In genomic region chr2:109614715-109615636, GRCh38 we compare ENCODE assay signal across 8 cellular contexts. TPM values are rescaled to one million over a fixed set of nuclear protein-coding genes. Genes with fewer than 3 reads are reported as not detected.
A peak's percentile ranks its signal among the peaks of the same experiment; 100 is the strongest.
DNase-seq lines count a peak whose midpoint lies in the region; ATAC-seq and TF ChIP-seq lines count a peak whose summit lies in the region.

No MANE protein-coding gene starts in this region.

- no peak for TF ChIP-seq CTCF in 22Rv1 (IDR thresholded peaks at IDR 0.05)
- TF ChIP-seq CTCF in GM12875 (IDR thresholded peaks at IDR 0.05; ENCODE audit: borderline replicate concordance, insufficient read depth, low read depth, low read length): no peak
- no peak for TF ChIP-seq CTCF in mammary epithelial cell (conservative IDR thresholded peaks at IDR 0.05 in 1 of 2, IDR thresholded peaks at IDR 0.05 in 1 of 2; ENCODE audit: extremely low read depth in 1 of 2, insufficient read depth in 1 of 2, low read depth in 1 of 2, low read length in 2 of 2)
- no peak for TF ChIP-seq CTCF in right lobe of liver (IDR thresholded peaks at IDR 0.05)

- H3K27me3 ChIP-seq in mammary epithelial cell (ENCODE audit: insufficient read depth, low read length): no peaks in the 10 kb centered on the region
- no peaks in the 10 kb centered on the region for H3K27me3 ChIP-seq in right lobe of liver

- H3K4me1 ChIP-seq in mammary epithelial cell (ENCODE audit: insufficient read depth, low read length) (peaks cover 26% of the 10 kb centered on the region), right lobe of liver (peaks cover 0 to 32% (median 12%) of the 10 kb centered on the region in 4 donors), urinary bladder (ENCODE audit: insufficient read depth) (no peaks in the 10 kb centered on the region)

- intact Hi-C loops in mammary epithelial cell (cut with micrococcal nuclease) (loop anchor here (1.0 to 10.0 kb wide), 4 partner anchors 47 to 100 kb away; no protein-coding TSS in a partner anchor), right lobe of liver (cut with DNase I) (no loop called here)

- H3K36me3 ChIP-seq in mammary epithelial cell (ENCODE audit: insufficient read depth, low read length) (peaks cover 4% of the 10 kb centered on the region), right lobe of liver (no peaks in the 10 kb centered on the region), urinary bladder (ENCODE audit: insufficient read depth) (no peaks in the 10 kb centered on the region)

- in situ Hi-C loops in mammary epithelial cell (cut with MboI; ENCODE audit: low sequenced_read_pairs in 2 of 2): loop anchor here in 1 of 2 donors (10.0 kb wide), 1 partner anchor 90 kb away; no protein-coding TSS in a partner anchor

- dilution Hi-C loops in mammary epithelial cell (cut with HindIII; ENCODE audit: low sequenced_read_pairs): no loop called here

- peak overlapping the region; percentile 82 for H3K27ac ChIP-seq in 22Rv1
- H3K27ac ChIP-seq in mammary epithelial cell (ENCODE audit: insufficient read depth, low read depth, low read length): peak overlapping the region; percentile 72
- H3K27ac ChIP-seq in right lobe of liver: peak overlapping the region; percentile 81 to 96 (median 95)
- H3K27ac ChIP-seq in urinary bladder (ENCODE audit: low read depth): peak overlapping the region; percentile 93

- no TSS peak for BruUV-seq in mammary epithelial cell (replicated peaks; lab: Mats Ljungman, UMichigan)

- H3K9ac ChIP-seq in mammary epithelial cell (ENCODE audit: insufficient read depth, low read length): peak overlapping the region; percentile 69

- peak in 3 of 4 donors; percentile 1 to 19 (median 3) for ATAC-seq in right lobe of liver

- DNase-seq in mammary epithelial cell (peak; percentile 37), right lobe of liver (peak; percentile 50 to 74 (median 73)), occipital lobe (lab: John Stamatoyannopoulos, UW) (no peak), Kasumi-1 (lab: John Stamatoyannopoulos, UW) (no peak), NCI-H2081 treated with DMSO at 0.1 percent for 48 hours (lab: John Stamatoyannopoulos, UW) (no peak)

- CTCF ChIA-PET in mammary epithelial cell (lab: Charles Lee; ENCODE audit: low non-redundant PET): interaction anchor here (0.9 kb wide), 1 partner anchor 48 kb away, joined by 9 read pairs; no protein-coding TSS in a partner anchor

- H4K20me1 ChIP-seq in mammary epithelial cell (ENCODE audit: insufficient read depth, low read length): peaks cover 2% of the 10 kb centered on the region

- peak overlapping the region; percentile 59 for H2AFZ ChIP-seq in mammary epithelial cell (ENCODE audit: low read depth, low read length)

- H3K4me3 ChIP-seq in GM12875 (ENCODE audit: low read depth, low read length) (peak overlapping the region; percentile 50), mammary epithelial cell (replicated peaks in 1 of 3; ENCODE audit: insufficient read depth in 1 of 3, low read depth in 2 of 3, low read length in 3 of 3) (peak overlapping the region; percentile 55 to 85 (median 75)), right lobe of liver (peak overlapping the region; percentile 65 to 82 (median 69)), urinary bladder (ENCODE audit: low read depth, low read length) (peak overlapping the region; percentile 95)

- no peaks in the 10 kb centered on the region for H3K9me3 ChIP-seq in mammary epithelial cell (replicated peaks; ENCODE audit: insufficient read depth, low read length)
- no peaks in the 10 kb centered on the region for H3K9me3 ChIP-seq in right lobe of liver

- TF ChIP-seq POLR2A in right lobe of liver (IDR thresholded peaks at IDR 0.05): no peak

- WGBS in mammary epithelial cell (ENCODE audit: low coverage, missing lambda C conversion rate): 19% methylated on average over 11 of the region's 90 CpGs
- 12% methylated on average over 3 of the region's 90 CpGs for WGBS in right lobe of liver (ENCODE audit: insufficient coverage, low coverage, low lambda C conversion rate, missing lambda C conversion rate)
- 5% methylated on average over 90 of the region's 90 CpGs for WGBS in urinary bladder

- H3K4me2 ChIP-seq in mammary epithelial cell (ENCODE audit: insufficient read depth, low read depth, low read length): peak overlapping the region; percentile 81

- H3K79me2 ChIP-seq in mammary epithelial cell (ENCODE audit: insufficient read depth, low read length): peaks cover 85% of the 10 kb centered on the region

RNA-seq across cellular contexts. Expression of gene SOWAHC, which starts 0.8 kb away (rescaled TPM):
- total RNA-seq in mammary epithelial cell (100 to 1,000 TPM in 1 of 2 donors, 10 to 100 TPM in 1; 32.9 to 120 TPM), right lobe of liver (10 to 100 TPM; 13.0 to 55.1 (median 34.4) TPM), urinary bladder (28.2 TPM), occipital lobe (44.0 TPM)
- polyA plus RNA-seq in mammary epithelial cell (12.6 TPM), urinary bladder (13.9 TPM)
- polyA minus RNA-seq in mammary epithelial cell: 16.3 TPM

RNA-seq across cellular contexts. Expression of gene SEPTIN10, which starts 1.2 kb away (rescaled TPM):
- total RNA-seq in mammary epithelial cell: 100 to 1,000 TPM in 1 of 2 donors, 10 to 100 TPM in 1; 76.4 to 133 TPM
- polyA plus RNA-seq in mammary epithelial cell: 50.8 TPM
- polyA minus RNA-seq in mammary epithelial cell: 63.0 TPM
- 10 to 100 TPM; 34.6 to 52.8 (median 40.8) TPM for total RNA-seq in right lobe of liver
- 140 TPM for total RNA-seq in urinary bladder
- 90.2 TPM for polyA plus RNA-seq in urinary bladder
- total RNA-seq in occipital lobe: 114 TPM

Comparison
In these comparisons a context has a peak if more than half of its experiments do, and no peak if none do; other contexts are left out.
1. DNase-seq: peak in mammary epithelial cell (single experiment) and right lobe of liver (3 of 3); none in occipital lobe (single experiment), Kasumi-1 (0 of 2) and NCI-H2081 treated with DMSO at 0.1 percent for 48 hours (single experiment).
2. Peak in every context shown above with its lines, with median percentiles within 50 percentile points of each other: H3K27ac ChIP-seq and H3K4me3 ChIP-seq.